ENCODE assay signal across 13 cellular contexts in genomic region chr5:2738700-2739359, GRCh38. TPM values are rescaled to one million over a fixed set of nuclear protein-coding genes. Genes with fewer than 3 reads are reported as not detected.
A peak's percentile ranks its signal among the peaks of the same experiment; 100 is the strongest.
DNase-seq lines count a peak whose midpoint lies in the region; ATAC-seq, FAIRE-seq and TF ChIP-seq lines count a peak whose summit lies in the region.
"Had no signal": no experiment of that assay in that cellular context is flagged by ENCODE, and none has a peak within 500 bp of the region (broad histone marks: within the 10 kb centered on the region; RNA-seq: fewer than 3 reads in every experiment).

No MANE protein-coding gene starts in this region.

- no peaks in the 10 kb centered on the region for H3F3A ChIP-seq in smooth muscle cell (ENCODE audit: low read depth)

- H2AK5ac ChIP-seq in H9 (ENCODE audit: insufficient read length, low read length), result no peak overlapping the region

- H2BK120ac ChIP-seq in H9 (ENCODE audit: low read depth, low read length, poor library complexity, severe bottlenecking), result no peak overlapping the region

- peak overlapping the region; percentile 11 for H3K18ac ChIP-seq in H9 (ENCODE audit: insufficient read length, low read depth, low read length)

- H3K23ac ChIP-seq in H9 (ENCODE audit: insufficient read length, low read depth, low read length), result no peak overlapping the region

- peak overlapping the region; percentile 54 for H3K4me3 ChIP-seq in bronchial epithelial cell (ENCODE audit: low read depth, low read length)
- peak overlapping the region; percentile 55; the same call in 1 of the 2 replicates for H3K4me3 ChIP-seq in iPS-20b (ENCODE audit: low read length)
- H3K4me3 ChIP-seq in smooth muscle cell, result peak overlapping the region; percentile 70

- peak overlapping the region; percentile 57 to 73 for H3K4me3 Mint-ChIP-seq in H9
- H3K4me3 Mint-ChIP-seq: activated T-cell treated with anti-CD3 and anti-CD28 coated beads, Interleukin-2, amount 50 U/mL, for 24 hours had no signal

- H3K4me1 ChIP-seq in H9 (ENCODE audit: insufficient read depth, low read length), result no peaks in the 10 kb centered on the region; the same call in 1 of the 2 replicates
- peaks cover 14% of the 10 kb centered on the region; the same call in 1 of the 2 replicates for H3K4me1 ChIP-seq in iPS-20b (ENCODE audit: insufficient read depth, low read length)
- peaks cover 5% of the 10 kb centered on the region for H3K4me1 ChIP-seq in smooth muscle cell (ENCODE audit: low read depth)

- H3K36me3 ChIP-seq in bronchial epithelial cell (ENCODE audit: control insufficient read depth, insufficient read depth, low read length) (no peaks in the 10 kb centered on the region), iPS-20b (ENCODE audit: insufficient read depth, low read depth, low read length) (peaks cover 7% of the 10 kb centered on the region), smooth muscle cell (ENCODE audit: low read depth) (no peaks in the 10 kb centered on the region)

- H3K27ac Mint-ChIP-seq in H9, result no peak overlapping the region
- H3K27ac Mint-ChIP-seq: activated T-cell treated with anti-CD3 and anti-CD28 coated beads, Interleukin-2, amount 50 U/mL, for 24 hours; progenitor cell of endocrine pancreas had no signal

- H3K36me3 Mint-ChIP-seq in H9 (ENCODE audit: insufficient read depth in 1 of 3, low read depth in 3 of 3), result peaks cover 0 to 13% (median 10%) of the 10 kb centered on the region in 3 experiments; a peak in 4 of 7 replicates

- no peak overlapping the region for H3K27ac ChIP-seq in H9 (ENCODE audit: insufficient read length, low read depth, low read length)
- H3K27ac ChIP-seq in iPS-20b (ENCODE audit: low read length), result no peak overlapping the region
- H3K27ac ChIP-seq in smooth muscle cell (ENCODE audit: low read depth), result no peak overlapping the region

- DNase-seq in H9 (peak; percentile 54), bronchial epithelial cell (ENCODE audit: low read depth) (no peak), smooth muscle cell (lab: John Stamatoyannopoulos, UW; ENCODE audit: unreplicated experiment) (no peak), SKM-1 treated with dmso at 0.1 percent for 144 hours (lab: John Stamatoyannopoulos, UW; ENCODE audit: unreplicated experiment) (no peak)
- no peak for DNase-seq in activated CD4-positive, alpha-beta T cell treated with anti-CD3 and anti-CD28 coated beads for 48 hours
- DNase-seq: activated T-cell treated with anti-CD3 and anti-CD28 coated beads, Interleukin-2, amount 50 U/mL, for 24 hours; DMS53; NK-92 treated with Interleukin-12 subunit alpha and Interleukin-12 subunit beta, amount 100 ng/mL, for 24 hours; T1000 had no signal

- no peak for FAIRE-seq in bronchial epithelial cell (lab: Jason Lieb, UNC)

- no peak overlapping the region for H4K91ac ChIP-seq in H9 (ENCODE audit: insufficient read length, low read depth, low read length)

- H3K4me1 Mint-ChIP-seq in H9, result peaks cover 25 to 39% of the 10 kb centered on the region in 2 experiments

- H3K9me3 ChIP-seq in H9 (ENCODE audit: control insufficient read depth, low read depth, low read length), result no peaks in the 10 kb centered on the region
- H3K9me3 ChIP-seq in iPS-20b (ENCODE audit: insufficient read depth, low read depth, low read length), result no peaks in the 10 kb centered on the region; the same call in 1 of the 2 replicates
- no peaks in the 10 kb centered on the region for H3K9me3 ChIP-seq in smooth muscle cell (replicated peaks; ENCODE audit: low read depth)

- no peak overlapping the region for H3K56ac ChIP-seq in H9 (ENCODE audit: insufficient read length, low read depth, low read length)

- ATAC-seq in GM21786 (IDR thresholded peaks at IDR 0.05; ENCODE audit: unreplicated experiment), result no peak
- ATAC-seq in HG02884 (IDR thresholded peaks at IDR 0.05; ENCODE audit: unreplicated experiment), result no peak

- H4K20me1 ChIP-seq in H9 (ENCODE audit: control insufficient read depth, insufficient read depth, insufficient read length) (no peaks in the 10 kb centered on the region), smooth muscle cell (ENCODE audit: low read depth) (peaks cover 11% of the 10 kb centered on the region)

- no peak overlapping the region for H4K8ac ChIP-seq in H9 (replicated peaks; ENCODE audit: insufficient read length, low read depth, low read length)

- H3K4ac ChIP-seq in H9 (ENCODE audit: low read depth, low read length), result no peak overlapping the region

- H3T11ph ChIP-seq in H9 (ENCODE audit: low read length), result no peak overlapping the region

- H2BK5ac ChIP-seq in H9 (ENCODE audit: insufficient read length, low read length), result no peak overlapping the region

- H3K79me2 ChIP-seq in H9 (ENCODE audit: insufficient read depth, low read length), result no peaks in the 10 kb centered on the region
- H3K79me2 ChIP-seq in smooth muscle cell (ENCODE audit: low read depth), result no peaks in the 10 kb centered on the region

- peak overlapping the region; percentile 80 for H3K14ac ChIP-seq in H9 (ENCODE audit: insufficient read depth, low read length)

- no peak overlapping the region for H2BK20ac ChIP-seq in H9 (ENCODE audit: low read depth, low read length, poor library complexity, severe bottlenecking)

- H3K9ac ChIP-seq in H9 (ENCODE audit: extremely low read depth, insufficient read length, low read length) (no peak overlapping the region), iPS-20b (ENCODE audit: low read depth, low read length) (peak overlapping the region; percentile 21; the same call in 1 of the 2 replicates), smooth muscle cell (ENCODE audit: low read depth) (no peak overlapping the region)

- no peaks in the 10 kb centered on the region for H3K9me3 Mint-ChIP-seq in H9
- H3K9me3 Mint-ChIP-seq: activated T-cell treated with anti-CD3 and anti-CD28 coated beads, Interleukin-2, amount 50 U/mL, for 24 hours had no signal

- no peak overlapping the region for H2BK15ac ChIP-seq in H9 (ENCODE audit: low read depth, low read length)

- peaks cover 52% of the 10 kb centered on the region for H3K27me3 ChIP-seq in H9 (ENCODE audit: insufficient read depth, low read length)
- peaks cover 2% of the 10 kb centered on the region for H3K27me3 ChIP-seq in bronchial epithelial cell (ENCODE audit: control insufficient read depth, insufficient read depth, low read length)
- H3K27me3 ChIP-seq in iPS-20b (ENCODE audit: insufficient read depth, low read length), result peaks cover 90% of the 10 kb centered on the region
- H3K27me3 ChIP-seq in smooth muscle cell (ENCODE audit: low read depth), result peaks cover 100% of the 10 kb centered on the region

- no peaks in the 10 kb centered on the region for H3K79me1 ChIP-seq in H9 (ENCODE audit: insufficient read depth, low read depth, low read length, poor library complexity, severe bottlenecking)

- H4K5ac ChIP-seq in H9 (ENCODE audit: insufficient read length, low read depth, low read length), result no peak overlapping the region

- 0 out of 3 replicates have a peak, but pooled peaks have one; percentile 11 for TF ChIP-seq CTCF in H9 (conservative IDR thresholded peaks at IDR 0.05)
- TF ChIP-seq CTCF in bronchial epithelial cell (IDR thresholded peaks at IDR 0.05; ENCODE audit: insufficient read depth, low read length, severe bottlenecking), result no peak
- no peak for TF ChIP-seq CTCF in smooth muscle cell (IDR thresholded peaks at IDR 0.05; ENCODE audit: borderline replicate concordance, insufficient read depth, poor library complexity, severe bottlenecking)

- H3K23me2 ChIP-seq in H9 (ENCODE audit: insufficient read length, low read depth, low read length, poor library complexity, severe bottlenecking), result peaks cover 24% of the 10 kb centered on the region

- no CpG with 5 or more reads among the region's 54 CpGs for whole genome bisulfite sequencing in H9 (ENCODE audit: extremely low coverage, insufficient read length, low lambda C conversion rate)
- 16% methylated on average over 44 of the region's 54 CpGs for WGBS in smooth muscle cell (ENCODE audit: low lambda C conversion rate)

- H3K4me2 ChIP-seq in H9 (ENCODE audit: insufficient read depth, insufficient read length, low read length) (peak overlapping the region; percentile 35), smooth muscle cell (peak overlapping the region; percentile 92)

- H2AFZ ChIP-seq in H9 (ENCODE audit: low read length) (no peak overlapping the region), smooth muscle cell (ENCODE audit: low read depth) (no peak overlapping the region)

- no peak overlapping the region for H2BK12ac ChIP-seq in H9 (ENCODE audit: insufficient read length, low read depth, low read length)

- H3K27me3 Mint-ChIP-seq in H9 (ENCODE audit: low read depth), result peaks cover 96% of the 10 kb centered on the region

RNA-seq across cellular contexts. Expression of gene IRX2, which starts 12.6 kb away (rescaled TPM):
- 91.6 and 94.4 TPM in 2 replicates for total RNA-seq in H9 (2021)
- total RNA-seq in bronchial epithelial cell, result 11.3 and 14.0 TPM in 2 replicates
- 0.67 and 4.0 TPM in 2 replicates for total RNA-seq in smooth muscle cell
- 1.1 and 1.9 TPM in 2 replicates for polyA plus RNA-seq in smooth muscle cell
